ENCODE assay signal across 17 cellular contexts in genomic region chr10:30346615-30347014, GRCh38. TPM values are rescaled to one million over a fixed set of nuclear protein-coding genes. Genes with fewer than 3 reads are reported as not detected.
DNase-seq lines count a peak whose midpoint lies in the region; ATAC-seq, FAIRE-seq and TF ChIP-seq lines count a peak whose summit lies in the region.
"Had no signal": no experiment of that assay in that cellular context is flagged by ENCODE, and none has a peak within 500 bp of the region (broad histone marks: within the 10 kb centered on the region; RNA-seq: fewer than 3 reads in every experiment).

No MANE protein-coding gene starts in this region.

- no peak for TF ChIP-seq CTCF in A549 (IDR thresholded peaks at IDR 0.05)
- TF ChIP-seq CTCF in DND-41 (IDR thresholded peaks at IDR 0.05; ENCODE audit: borderline replicate concordance, extremely low read depth, low read length, poor library complexity, severe bottlenecking), result no peak
- TF ChIP-seq CTCF in PC-3 (conservative IDR thresholded peaks at IDR 0.05; ENCODE audit: low read depth, low read length), result no peak
- TF ChIP-seq CTCF in hepatocyte (IDR thresholded peaks at IDR 0.05; ENCODE audit: poor library complexity), result no peak

- no peak for TF ChIP-seq RAD21 in A549 (conservative IDR thresholded peaks at IDR 0.05 in 1 of 2, IDR thresholded peaks at IDR 0.05 in 1 of 2)

- H3K4me1 ChIP-seq in A549 (peaks cover 18% of the 10 kb centered on the region; the same call in 2 of the 3 replicates), DND-41 (ENCODE audit: insufficient read depth, low read length) (peaks cover 35% of the 10 kb centered on the region), PC-3 (ENCODE audit: insufficient read depth, low read length) (peaks cover 11% of the 10 kb centered on the region), hepatocyte (ENCODE audit: insufficient read depth) (peaks cover 12% of the 10 kb centered on the region)
- H3K4me1 ChIP-seq: prostate gland had no signal

- H4K20me1 ChIP-seq in DND-41 (ENCODE audit: insufficient read depth, low read length) (peaks cover 32% of the 10 kb centered on the region; the same call in 1 of the 2 replicates), PC-3 (ENCODE audit: low read length) (peaks cover 23% of the 10 kb centered on the region; the same call in 1 of the 2 replicates), hepatocyte (ENCODE audit: insufficient read depth, poor library complexity, severe bottlenecking) (peaks cover 16% of the 10 kb centered on the region)

- TF ChIP-seq EP300 in A549 (IDR thresholded peaks at IDR 0.05), result no peak

- no peaks in the 10 kb centered on the region for H3K9me2 ChIP-seq in PC-3 (replicated peaks; ENCODE audit: low read length)
- no peaks in the 10 kb centered on the region for H3K9me2 ChIP-seq in hepatocyte (replicated peaks; ENCODE audit: insufficient read depth)

- peaks cover 77% of the 10 kb centered on the region for H3K79me2 ChIP-seq in DND-41 (ENCODE audit: insufficient read depth, low read length)
- H3K79me2 ChIP-seq in PC-3 (ENCODE audit: low read length), result peaks cover 75% of the 10 kb centered on the region
- H3K79me2 ChIP-seq in hepatocyte, result peaks cover 77% of the 10 kb centered on the region

- TF ChIP-seq POLR2A in A549 (IDR thresholded peaks at IDR 0.05; ENCODE audit: low read length), result no peak

- CTCF ChIA-PET in A549 (lab: Yijun Ruan, JAX) (interaction anchor here (0.5 to 2.8 kb wide), 8 partner anchors 11 to 245 kb away, joined by 3 to 12 read pairs (median 4); no protein-coding TSS in a partner anchor), PC-3 (lab: Charles Lee) (no interaction called here)

- ATAC-seq in A549, result no peak
- no peak for ATAC-seq in DND-41 (ENCODE audit: insufficient read depth, low read depth)
- ATAC-seq in PC-3, result no peak
- no peak for ATAC-seq in HG03469 (IDR thresholded peaks at IDR 0.05; ENCODE audit: unreplicated experiment)
- ATAC-seq in HG02938 (IDR thresholded peaks at IDR 0.05; ENCODE audit: unreplicated experiment), result no peak
- ATAC-seq: Right ventricle myocardium inferior had no signal

- peak overlapping the region; percentile 21; the same call in 1 of the 2 replicates for H3K9ac ChIP-seq in DND-41 (ENCODE audit: low read depth, low read length)
- no peak overlapping the region for H3K9ac ChIP-seq in PC-3 (ENCODE audit: low read length)

- peaks cover 11% of the 10 kb centered on the region for H3K36me3 ChIP-seq in DND-41 (ENCODE audit: insufficient read depth, low read length)
- H3K36me3 ChIP-seq in PC-3 (ENCODE audit: low read depth, low read length), result 0 out of 2 replicates have a peak, but pooled peaks cover 3% of the 10 kb centered on the region
- no peaks in the 10 kb centered on the region for H3K36me3 ChIP-seq in hepatocyte (replicated peaks; ENCODE audit: insufficient read depth, low read depth)
- H3K36me3 ChIP-seq: esophagus muscularis mucosa, prostate gland had no signal

- H3K27me3 ChIP-seq in DND-41 (ENCODE audit: insufficient read depth, low read length, poor library complexity), result no peaks in the 10 kb centered on the region
- H3K27me3 ChIP-seq in PC-3 (ENCODE audit: low read length), result no peaks in the 10 kb centered on the region
- H3K27me3 ChIP-seq in hepatocyte, result no peaks in the 10 kb centered on the region
- H3K27me3 ChIP-seq: esophagus muscularis mucosa had no signal

- H3F3A ChIP-seq in PC-3 (ENCODE audit: low read length, unreplicated experiment), result no peaks in the 10 kb centered on the region

- intact Hi-C loops in PC-3 (cut with micrococcal nuclease), result no loop called here

- no peak for FAIRE-seq in A549 (lab: Jason Lieb, UNC)

- H3K9me3 ChIP-seq in A549, result no peaks in the 10 kb centered on the region
- H3K9me3 ChIP-seq in DND-41 (ENCODE audit: insufficient read depth, low read length, severe bottlenecking), result no peaks in the 10 kb centered on the region
- no peaks in the 10 kb centered on the region for H3K9me3 ChIP-seq in PC-3 (ENCODE audit: low read length)
- no peaks in the 10 kb centered on the region for H3K9me3 ChIP-seq in hepatocyte (ENCODE audit: low read depth)
- H3K9me3 ChIP-seq: esophagus muscularis mucosa, prostate gland had no signal

- POLR2A ChIA-PET in A549 (lab: Yijun Ruan, JAX) (no interaction called here), PC-3 (lab: Charles Lee; ENCODE audit: unreplicated experiment) (interaction anchor here (0.7 kb wide), 1 partner anchor 38 kb away, joined by 3 read pairs; no protein-coding TSS in a partner anchor)

- no peak overlapping the region for H3K4me3 ChIP-seq in A549
- peak overlapping the region in 1 of 2 experiments; percentile 94; a peak in 2 of 4 replicates for H3K4me3 ChIP-seq in DND-41 (ENCODE audit: low read depth in 1 of 2, low read length in 2 of 2)
- peak overlapping the region; percentile 95 for H3K4me3 ChIP-seq in PC-3 (ENCODE audit: low read length)
- no peak overlapping the region for H3K4me3 ChIP-seq in hepatocyte
- H3K4me3 ChIP-seq: esophagus muscularis mucosa, prostate gland had no signal

- peak overlapping the region; percentile 75; the same call in 2 of the 3 replicates for H3K4me2 ChIP-seq in A549
- peak overlapping the region; percentile 90 for H3K4me2 ChIP-seq in DND-41 (ENCODE audit: insufficient read depth, low read length)
- H3K4me2 ChIP-seq in PC-3 (ENCODE audit: low read length), result peak overlapping the region; percentile 87
- peak overlapping the region; percentile 90 for H3K4me2 ChIP-seq in hepatocyte

- WGBS in A549 (ENCODE audit: missing lambda C conversion rate), result 84% methylated on average over 4 of the region's 4 CpGs
- WGBS in hepatocyte (ENCODE audit: low lambda C conversion rate, missing lambda C conversion rate), result 92% methylated on average over 4 of the region's 4 CpGs

- BruUV-seq in PC-3 (replicated peaks; lab: Mats Ljungman, UMichigan), result no TSS peak

- H3K27ac ChIP-seq in A549 (no peak overlapping the region), DND-41 (ENCODE audit: low read length) (no peak overlapping the region; the same call in 1 of the 2 replicates), PC-3 (ENCODE audit: low read length) (no peak overlapping the region), hepatocyte (no peak overlapping the region)
- H3K27ac ChIP-seq: esophagus muscularis mucosa, prostate gland had no signal

- H2AFZ ChIP-seq in DND-41 (ENCODE audit: low read depth, low read length) (no peak overlapping the region), PC-3 (ENCODE audit: low read length) (no peak overlapping the region), hepatocyte (no peak overlapping the region)

- DNase-seq in A549 (ENCODE audit: low read depth in 1 of 2, low spot score in 1 of 2) (no peak), DND-41 (no peak), PC-3 (no peak), hepatocyte (ENCODE audit: low spot score) (no peak), DMS114 treated with DMSO at 0.1 percent for 48 hours (lab: John Stamatoyannopoulos, UW; ENCODE audit: unreplicated experiment) (no peak), HuH-7.5 (ENCODE audit: low spot score) (no peak)
- DNase-seq: activated CD4-positive, CD25-positive, alpha-beta regulatory T cell; activated naive CD4-positive, alpha-beta T cell treated with anti-CD3 and anti-CD28 coated beads, Interleukin-2, amount 10 ng/mL, durations not matched to agents 7 days and 5 days; cerebellar nuclear complex; NCI-H1694 treated with DMSO at 0.1 percent for 48 hours; NCI-H526 treated with DMSO at 0.1 percent for 48 hours; stimulated activated CD4-positive, alpha-beta T cell treated with anti-CD3 and anti-CD28 coated beads, Interleukin-4, amount 100 ng/mL, for 24 hours had no signal

TF ChIP-seq in A549, 52 proteins besides CTCF, POLR2A, EP300 and RAD21:
- TF ChIP-seq RFX5 (IDR thresholded peaks at IDR 0.05) (no peak), ZC3H11A (IDR thresholded peaks at IDR 0.05) (no peak), FOSL2 (IDR thresholded peaks at IDR 0.05) (no peak), FOSL2 (CRISPR knock-in tag; IDR thresholded peaks at IDR 0.05) (no peak), MAFK (IDR thresholded peaks at IDR 0.05; ENCODE audit: partially characterized antibody) (no peak), CEBPB (IDR thresholded peaks at IDR 0.05) (no peak), GATA3 (IDR thresholded peaks at IDR 0.05; ENCODE audit: borderline replicate concordance) (no peak), HOXB13 (CRISPR knock-in tag; IDR thresholded peaks at IDR 0.05; ENCODE audit: low read depth) (no peak), MYC (IDR thresholded peaks at IDR 0.05; ENCODE audit: borderline replicate concordance, low read length) (no peak), NPAS2 (CRISPR knock-in tag; IDR thresholded peaks at IDR 0.05; ENCODE audit: borderline replicate concordance) (no peak), ZFP36 (IDR thresholded peaks at IDR 0.05; ENCODE audit: borderline replicate concordance, partially characterized antibody) (no peak), CBX8 (IDR thresholded peaks at IDR 0.05) (no peak), NR3C1 (IDR thresholded peaks at IDR 0.05) (no peak), FOSB (CRISPR knock-in tag; IDR thresholded peaks at IDR 0.05) (no peak)

RNA-seq across cellular contexts. Expression of gene MTPAP, which starts 2.5 kb away (rescaled TPM):
- 22.4 and 30.8 TPM in 2 replicates for polyA plus RNA-seq in A549 (2011; rRNA removed)
- 8.2 and 8.7 TPM in 2 replicates for polyA plus RNA-seq in A549 (2012; cell fraction: cytosol; rRNA removed)
- polyA plus RNA-seq in A549 (2012; cell fraction: nucleus; rRNA removed), result 3.6 and 5.8 TPM in 2 replicates
- 12.7 to 13.5 TPM (median 13.4 TPM) in 3 replicates for polyA plus RNA-seq in A549 (2017; fragmentation: RNase III; extraction: RNeasy Plus Mini Kit Qiagen cat#74134 plus additional on column Dnase treatment)
- polyA minus RNA-seq in A549 (2011; rRNA and poly(A)+ RNA removed), result 7.2 and 10.9 TPM in 2 replicates
- 7.5 and 15.7 TPM in 2 replicates for total RNA-seq in PC-3 (2014; rRNA removed)
- 17.8 and 21.0 TPM in 2 replicates for total RNA-seq in hepatocyte
- 11.7 and 13.2 TPM in 2 replicates for polyA plus RNA-seq in hepatocyte
